Comparison of ENCODE assay signal across 19 cellular contexts in genomic region chr5:39120052-39120420, GRCh38.
"Had no signal": no experiment of that assay in that cellular context is flagged by ENCODE, and none has a peak within 500 bp of the region (broad histone marks: within the 10 kb centered on the region; RNA-seq: fewer than 3 reads in every experiment).

No MANE protein-coding gene starts in this region.

- ATAC-seq: activated CD8-positive, alpha-beta memory T cell treated with anti-CD3 and anti-CD28 coated beads, Interleukin-2, amount 10 ng/mL, durations not matched to agents 7 days and 5 days; esophagus mucosa; gastroesophageal sphincter; heart left ventricle had no signal

- H3K27me3 ChIP-seq: gastroesophageal sphincter, right atrium auricular region, tibial artery had no signal

- H3K27me3 Mint-ChIP-seq: activated CD8-positive, alpha-beta memory T cell treated with anti-CD3 and anti-CD28 coated beads, Interleukin-2, amount 10 ng/mL, durations not matched to agents 7 days and 5 days; dendritic cell treated with granulocyte-macrophage colony-stimulating factor and Interleukin-4, amounts not matched to agents 40 ng/mL and 50 ng/mL, for 4 days had no signal

- H3K4me1 ChIP-seq: gastroesophageal sphincter, left ventricle myocardium inferior, prostate gland, right atrium auricular region, tibial artery had no signal

- H3K9me3 ChIP-seq: gastroesophageal sphincter, heart left ventricle, left ventricle myocardium inferior, prostate gland, right atrium auricular region, tibial artery had no signal

- H3K27ac Mint-ChIP-seq: activated CD8-positive, alpha-beta memory T cell treated with anti-CD3 and anti-CD28 coated beads, Interleukin-2, amount 10 ng/mL, durations not matched to agents 7 days and 5 days; activated naive CD4-positive, alpha-beta T cell treated with anti-CD3 and anti-CD28 coated beads for 36 hours; dendritic cell treated with granulocyte-macrophage colony-stimulating factor and Interleukin-4, amounts not matched to agents 40 ng/mL and 50 ng/mL, for 4 days had no signal

- H3K27ac ChIP-seq: gastroesophageal sphincter, heart left ventricle, left ventricle myocardium inferior, prostate gland, right atrium auricular region, tibial artery, WERI-Rb-1 had no signal

- H3K4me1 Mint-ChIP-seq: neural crest cell had no signal

- H3K36me3 ChIP-seq: gastroesophageal sphincter, left ventricle myocardium inferior, prostate gland, right atrium auricular region, tibial artery, WERI-Rb-1 had no signal

- H3K4me3 Mint-ChIP-seq: activated CD8-positive, alpha-beta memory T cell treated with anti-CD3 and anti-CD28 coated beads, Interleukin-2, amount 10 ng/mL, durations not matched to agents 7 days and 5 days; activated naive CD4-positive, alpha-beta T cell treated with anti-CD3 and anti-CD28 coated beads for 36 hours; dendritic cell treated with granulocyte-macrophage colony-stimulating factor and Interleukin-4, amounts not matched to agents 40 ng/mL and 50 ng/mL, for 4 days; neural crest cell had no signal

- H3K9me3 Mint-ChIP-seq: activated naive CD4-positive, alpha-beta T cell treated with anti-CD3 and anti-CD28 coated beads for 36 hours; dendritic cell treated with granulocyte-macrophage colony-stimulating factor and Interleukin-4, amounts not matched to agents 40 ng/mL and 50 ng/mL, for 4 days; neural crest cell had no signal

- H3K4me3 ChIP-seq: gastroesophageal sphincter, heart left ventricle, left ventricle myocardium inferior, prostate gland, right atrium auricular region, tibial artery had no signal

- DNase-seq: activated CD4-positive, alpha-beta T cell treated with anti-CD3 and anti-CD28 coated beads for 1 hour; activated CD4-positive, alpha-beta T cell treated with anti-CD3 and anti-CD28 coated beads, Interleukin-2, amount 50 U/mL, for 48 hours; activated CD8-positive, alpha-beta memory T cell treated with anti-CD3 and anti-CD28 coated beads, Interleukin-2, amount 10 ng/mL, durations not matched to agents 7 days and 5 days; activated naive CD4-positive, alpha-beta T cell treated with anti-CD3 and anti-CD28 coated beads for 36 hours; amniotic stem cell; effector CD8-positive, alpha-beta T cell; heart left ventricle; kidney glomerular epithelial cell; left ventricle myocardium inferior; stimulated activated CD4-positive, alpha-beta T cell treated with anti-CD3 and anti-CD28 coated beads, Interleukin-2, amount 100 ng/mL, for 24 hours; stimulated activated naive CD4-positive, alpha-beta T cell treated with Interleukin-2 at 50 U/mL for 16 hours; tibial artery; WERI-Rb-1 had no signal
